In genomic region chr14:63492391-63492790, GRCh38 we compare ENCODE assay signal across 12 cellular contexts. TPM values are rescaled to one million over a fixed set of nuclear protein-coding genes. Genes with fewer than 3 reads are reported as not detected.
DNase-seq lines count a peak whose midpoint lies in the region; ATAC-seq, FAIRE-seq and TF ChIP-seq lines count a peak whose summit lies in the region.
"Had no signal": no experiment of that assay in that cellular context is flagged by ENCODE, and none has a peak within 500 bp of the region (broad histone marks: within the 10 kb centered on the region; RNA-seq: fewer than 3 reads in every experiment).

No MANE protein-coding gene starts in this region.

- H3K27me3 Mint-ChIP-seq in activated T-helper 17 cell treated with anti-CD3 and anti-CD28 coated beads, Interleukin-2, amount 50 U/mL, for 72 hours, result no peaks in the 10 kb centered on the region

- no peaks in the 10 kb centered on the region for H3K27me3 ChIP-seq in cardiac muscle cell
- no peaks in the 10 kb centered on the region for H3K27me3 ChIP-seq in keratinocyte (ENCODE audit: control insufficient read depth, extremely low read depth, insufficient read depth, low read length)
- no peaks in the 10 kb centered on the region for H3K27me3 ChIP-seq in upper lobe of left lung
- H3K27me3 ChIP-seq: BE2C had no signal

- TF ChIP-seq EP300 in upper lobe of left lung (IDR thresholded peaks at IDR 0.05), result no peak

- intact Hi-C loops in Right ventricle myocardium inferior (cut with DNase I), result loop anchor here (5.0 kb wide), 1 partner anchor 60 kb away; no protein-coding TSS in a partner anchor

- H3K36me3 Mint-ChIP-seq in activated T-helper 17 cell treated with anti-CD3 and anti-CD28 coated beads, Interleukin-2, amount 50 U/mL, for 72 hours (ENCODE audit: low read depth), result peaks cover 10% of the 10 kb centered on the region

- H3K9me3 ChIP-seq in cardiac muscle cell (ENCODE audit: low read depth) (no peaks in the 10 kb centered on the region), keratinocyte (ENCODE audit: control insufficient read depth, low read depth, low read length) (no peaks in the 10 kb centered on the region), upper lobe of left lung (no peaks in the 10 kb centered on the region)
- H3K9me3 ChIP-seq: BE2C had no signal

- FAIRE-seq in keratinocyte (lab: Jason Lieb, UNC), result peak; percentile 88

- TF ChIP-seq CTCF in cardiac muscle cell (IDR thresholded peaks at IDR 0.05; ENCODE audit: low read depth, low read length) (no peak), keratinocyte (optimal IDR thresholded peaks at IDR 0.05 in 1 of 3, IDR thresholded peaks at IDR 0.05 in 1 of 3, conservative IDR thresholded peaks at IDR 0.05 in 1 of 3; ENCODE audit: extremely low read depth in 1 of 3, insufficient read depth in 2 of 3, low read length in 3 of 3) (no peak), upper lobe of left lung (IDR thresholded peaks at IDR 0.05) (no peak)

- H3K27ac Mint-ChIP-seq in activated T-helper 17 cell treated with anti-CD3 and anti-CD28 coated beads, Interleukin-2, amount 50 U/mL, for 72 hours, result no peak overlapping the region
- H3K27ac Mint-ChIP-seq: activated T-cell treated with anti-CD3 and anti-CD28 coated beads, Interleukin-2, amount 50 U/mL, for 72 hours had no signal

- dilution Hi-C loops in keratinocyte (cut with MboI; ENCODE audit: extremely low pct_ligation_motif_present, low sequenced_read_pairs), result no loop called here

- H3K9ac ChIP-seq in keratinocyte (ENCODE audit: control insufficient read depth, extremely low read depth, insufficient read depth, low read length), result peak overlapping the region; percentile 71

- no peaks in the 10 kb centered on the region for H4K20me1 ChIP-seq in keratinocyte (ENCODE audit: control insufficient read depth, extremely low read depth, insufficient read depth, low read length)

- no peak for TF ChIP-seq POLR2A in upper lobe of left lung (IDR thresholded peaks at IDR 0.05)

- H2AFZ ChIP-seq in keratinocyte (ENCODE audit: control insufficient read depth, low read length), result no peak overlapping the region

- peak overlapping the region; percentile 84 for H3K4me2 ChIP-seq in keratinocyte (ENCODE audit: control insufficient read depth, extremely low read depth, insufficient read depth, low read depth, low read length)

- no peak overlapping the region for H3K4me3 ChIP-seq in cardiac muscle cell
- H3K4me3 ChIP-seq in keratinocyte (ENCODE audit: control insufficient read depth in 2 of 3, extremely low read depth in 1 of 3, insufficient read depth in 2 of 3, low read depth in 1 of 3, low read length in 3 of 3), result peak overlapping the region in 2 of 3 experiments; percentile 52 to 61
- H3K4me3 ChIP-seq in upper lobe of left lung, result no peak overlapping the region

- DNase-seq in cardiac muscle cell (ENCODE audit: low read depth in 1 of 2, low spot score in 1 of 2) (peak in 1 of 2 donors; percentile 37), Right ventricle myocardium inferior (ENCODE audit: missing footprints) (no peak), astrocyte of the hippocampus (ENCODE audit: low read depth, low spot score) (peak; percentile 57), keratinocyte (ENCODE audit: low read depth, low spot score) (peak; percentile 26), upper lobe of left lung (no peak), NCI-H1092 (lab: John Stamatoyannopoulos, UW) (no peak)
- DNase-seq: activated T-cell treated with anti-CD3 and anti-CD28 coated beads, Interleukin-2, amount 50 U/mL, for 72 hours; BE2C; NCI-H2171; stimulated activated CD4-positive, alpha-beta T cell treated with anti-CD3 and anti-CD28 coated beads, Interleukin-2, amount 100 ng/mL, for 24 hours had no signal

- ATAC-seq in Right ventricle myocardium inferior (no peak), upper lobe of left lung (ENCODE audit: low FRiP score in 2 of 2) (peak in 1 of 2 donors; percentile 67), HG03108 (IDR thresholded peaks at IDR 0.05; ENCODE audit: unreplicated experiment) (no peak)
- no peak for ATAC-seq in activated T-helper 17 cell treated with anti-CD3 and anti-CD28 coated beads, Interleukin-2, amount 50 U/mL, for 72 hours (replicated peaks)
- ATAC-seq: activated T-cell treated with anti-CD3 and anti-CD28 coated beads, Interleukin-2, amount 50 U/mL, for 72 hours had no signal

- H3K4me1 ChIP-seq in cardiac muscle cell (ENCODE audit: low read depth), result peaks cover 20% of the 10 kb centered on the region
- H3K4me1 ChIP-seq in keratinocyte (ENCODE audit: control insufficient read depth, extremely low read depth, insufficient read depth, low read length), result peaks cover 25% of the 10 kb centered on the region
- H3K4me1 ChIP-seq in upper lobe of left lung, result peaks cover 14 to 36% (median 27%) of the 10 kb centered on the region in 4 donors

- peak overlapping the region; percentile 27 for H3K27ac ChIP-seq in cardiac muscle cell
- peak overlapping the region; percentile 97 for H3K27ac ChIP-seq in keratinocyte (ENCODE audit: control insufficient read depth, insufficient read depth, low read length)
- peak overlapping the region in 3 of 4 donors; percentile 2 to 11 (median 8) for H3K27ac ChIP-seq in upper lobe of left lung

- H3K4me1 Mint-ChIP-seq in activated T-helper 17 cell treated with anti-CD3 and anti-CD28 coated beads, Interleukin-2, amount 50 U/mL, for 72 hours, result peaks cover 12% of the 10 kb centered on the region

- H3K36me3 ChIP-seq in cardiac muscle cell (no peaks in the 10 kb centered on the region), keratinocyte (ENCODE audit: control insufficient read depth in 2 of 2, extremely low read depth in 1 of 2, insufficient read depth in 2 of 2, low read length in 2 of 2) (no peaks in the 10 kb centered on the region), upper lobe of left lung (no peaks in the 10 kb centered on the region)

- no peaks in the 10 kb centered on the region for H3K9me3 Mint-ChIP-seq in activated T-helper 17 cell treated with anti-CD3 and anti-CD28 coated beads, Interleukin-2, amount 50 U/mL, for 72 hours
- H3K9me3 Mint-ChIP-seq: activated T-cell treated with anti-CD3 and anti-CD28 coated beads, Interleukin-2, amount 50 U/mL, for 72 hours had no signal

- no peak overlapping the region for H3K4me3 Mint-ChIP-seq in activated T-helper 17 cell treated with anti-CD3 and anti-CD28 coated beads, Interleukin-2, amount 50 U/mL, for 72 hours
- H3K4me3 Mint-ChIP-seq: activated T-cell treated with anti-CD3 and anti-CD28 coated beads, Interleukin-2, amount 50 U/mL, for 72 hours had no signal

- peaks cover 78% of the 10 kb centered on the region for H3K79me2 ChIP-seq in keratinocyte (ENCODE audit: control insufficient read depth, insufficient read depth, low read length)

- H3K9me1 ChIP-seq in keratinocyte (ENCODE audit: control insufficient read depth, extremely low read depth, insufficient read depth, low read length), result no peaks in the 10 kb centered on the region

RNA-seq across cellular contexts. Expression of gene PPP2R5E, which starts 50.8 kb away (rescaled TPM):
- total RNA-seq in cardiac muscle cell, result 8.5 and 15.5 TPM in 2 replicates
- polyA plus RNA-seq in cardiac muscle cell, result 22.7 and 24.8 TPM in 2 replicates
- total RNA-seq in Right ventricle myocardium inferior, result 36.3 TPM
- 11.2 to 23.4 TPM (median 22.7 TPM) in 3 replicates for polyA plus RNA-seq in keratinocyte
- polyA plus RNA-seq in keratinocyte (2011; ENCODE audit: low read depth), result 30.0 TPM
- 15.5 and 31.4 TPM in 2 replicates for polyA plus RNA-seq in keratinocyte (2011; cell fraction: cytosol; rRNA removed)
- polyA plus RNA-seq in keratinocyte (2011; cell fraction: nucleus; rRNA removed), result 13.8 and 17.9 TPM in 2 replicates
- 19.4 and 25.2 TPM in 2 replicates for polyA plus RNA-seq in keratinocyte (2012; ENCODE audit: low replicate concordance)
- 7.8 to 37.8 TPM (median 14.9 TPM) in 3 replicates for polyA minus RNA-seq in keratinocyte
- polyA minus RNA-seq in keratinocyte (2011; cell fraction: cytosol; rRNA and poly(A)+ RNA removed), result 24.9 TPM
- polyA minus RNA-seq in keratinocyte (2011; cell fraction: nucleus; rRNA and poly(A)+ RNA removed), result 16.0 and 34.0 TPM in 2 replicates
- total RNA-seq in upper lobe of left lung, result 10 to 100 TPM; 10.1 to 42.4 (median 34.5) TPM
- 10 to 100 TPM; 27.0 to 43.4 TPM for total RNA-seq in activated T-helper 17 cell treated with anti-CD3 and anti-CD28 coated beads, Interleukin-2, amount 50 U/mL, for 72 hours

Comparison
In these comparisons a context has a peak if more than half of its experiments do, and no peak if none do; other contexts are left out.
1. DNase-seq: peak in astrocyte of the hippocampus (single experiment) and keratinocyte (single experiment); none in Right ventricle myocardium inferior (single experiment), upper lobe of left lung (0 of 2) and NCI-H1092 (single experiment).
2. H3K27ac ChIP-seq: peak in every context shown above with its lines; median percentile 97 in keratinocyte; 27 in cardiac muscle cell; 8 in upper lobe of left lung.
3. H3K4me3 ChIP-seq: peak in keratinocyte (2 of 3); none in cardiac muscle cell (single experiment) and upper lobe of left lung (0 of 4).